Comparison of ENCODE assay signal across 14 cellular contexts in the genomic region with DNA sequence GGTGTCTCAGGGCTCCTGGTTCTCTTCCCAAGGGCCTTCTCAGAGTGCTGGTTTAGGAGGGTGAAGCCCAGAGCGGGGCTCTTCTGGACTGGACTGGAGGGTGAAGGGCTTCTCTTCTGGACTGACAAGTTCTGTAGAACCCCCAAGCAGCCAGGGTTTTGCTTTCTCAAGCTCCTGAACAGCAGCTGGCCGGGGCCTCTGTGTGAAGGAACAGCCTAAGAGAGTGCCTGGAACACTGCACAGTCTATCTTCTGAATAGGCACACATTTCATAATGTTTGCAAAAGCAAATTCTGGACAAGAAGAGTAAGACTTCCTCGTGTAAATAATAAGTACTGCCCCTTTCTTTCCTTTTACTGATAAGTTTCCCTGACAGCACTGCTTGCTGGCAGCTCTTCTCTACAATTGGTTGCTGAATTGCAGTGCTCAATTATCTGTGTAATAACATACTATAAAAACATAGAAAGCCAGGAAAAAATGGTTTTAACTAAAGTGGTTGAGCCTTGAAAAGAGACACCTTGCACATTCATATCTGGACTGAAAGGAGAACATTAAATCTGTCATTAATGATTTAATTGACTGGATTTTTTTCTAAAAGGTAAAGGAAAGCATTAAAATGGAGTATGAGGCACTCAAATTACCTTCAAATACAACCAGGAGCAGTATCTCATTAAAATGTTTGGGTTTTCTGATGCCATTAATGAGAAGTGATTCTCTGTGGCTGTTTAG. TPM values are rescaled to one million over a fixed set of nuclear protein-coding genes. Genes with fewer than 3 reads are reported as not detected.
DNase-seq lines count a peak whose midpoint lies in the region; ATAC-seq and TF ChIP-seq lines count a peak whose summit lies in the region.
"Had no signal": no experiment of that assay in that cellular context is flagged by ENCODE, and none has a peak within 500 bp of the region (broad histone marks: within the 10 kb centered on the region; RNA-seq: fewer than 3 reads in every experiment).

No MANE protein-coding gene starts in this region.

- H3K9me3 ChIP-seq in HEK293 (ENCODE audit: control insufficient read depth, insufficient read depth, low read depth, low read length) (no peaks in the 10 kb centered on the region), SU-DHL-6 (ENCODE audit: insufficient read depth, low read length) (no peaks in the 10 kb centered on the region), lung (ENCODE audit: control insufficient read depth in 2 of 2, insufficient read depth in 1 of 2, low read length in 1 of 2) (no peaks in the 10 kb centered on the region), WERI-Rb-1 (ENCODE audit: severe bottlenecking) (no peaks in the 10 kb centered on the region)
- H3K9me3 ChIP-seq: mucosa of descending colon, SJCRH30 had no signal

- no peak overlapping the region for H3K9ac ChIP-seq in SU-DHL-6 (ENCODE audit: low read length)

- no peaks in the 10 kb centered on the region for H3K9me2 ChIP-seq in SU-DHL-6 (replicated peaks; ENCODE audit: insufficient read depth, low read length)

- H3K4me1 ChIP-seq in HEK293 (ENCODE audit: control insufficient read depth, insufficient read depth, low read length): peaks cover 14% of the 10 kb centered on the region
- H3K4me1 ChIP-seq in lung (ENCODE audit: control insufficient read depth in 2 of 2, insufficient read depth in 2 of 2, low read length in 2 of 2): peaks cover 5 to 20% of the 10 kb centered on the region in 2 donors
- H3K4me1 ChIP-seq: SJCRH30 had no signal

- CTCF ChIA-PET in HEK293 (lab: Yijun Ruan, JAX): interaction anchor here (0.7 to 1.0 kb wide), 3 partner anchors 296 to 310 kb away, joined by 3 to 5 read pairs (median 5); no protein-coding TSS in a partner anchor

- H3K4me3 ChIP-seq in HEK293 (ENCODE audit: low read depth, low read length) (no peak overlapping the region), SU-DHL-6 (ENCODE audit: insufficient read depth, low read length, poor library complexity, severe bottlenecking) (no peak overlapping the region), lung (no peak overlapping the region), WERI-Rb-1 (ENCODE audit: low read depth, low read length) (no peak overlapping the region)
- H3K4me3 ChIP-seq: mucosa of descending colon, SJCRH30 had no signal

- no peak overlapping the region for H2AFZ ChIP-seq in SU-DHL-6 (ENCODE audit: low read depth, low read length, severe bottlenecking)

- H3K27me3 ChIP-seq in SU-DHL-6 (ENCODE audit: low read length) (no peaks in the 10 kb centered on the region), lung (ENCODE audit: control insufficient read depth, insufficient read depth) (no peaks in the 10 kb centered on the region), WERI-Rb-1 (ENCODE audit: insufficient read depth, low read depth, severe bottlenecking) (no peaks in the 10 kb centered on the region)

- TF ChIP-seq CTCF in HEK293 (tag by site-specific recombination; IDR thresholded peaks at IDR 0.05) (no peak), SU-DHL-6 (IDR thresholded peaks at IDR 0.05; ENCODE audit: insufficient read depth, low read length, poor library complexity, severe bottlenecking) (no peak), lung (IDR thresholded peaks at IDR 0.05; ENCODE audit: control extremely low read depth, extremely low read depth) (no peak), WERI-Rb-1 (IDR thresholded peaks at IDR 0.05; ENCODE audit: low read depth, low read length) (no peak)

- peak; percentile 24 for ATAC-seq in GM18511 (IDR thresholded peaks at IDR 0.05; ENCODE audit: unreplicated experiment)
- ATAC-seq in lung (ENCODE audit: insufficient read depth, low FRiP score): peak; percentile 38
- ATAC-seq: mucosa of descending colon had no signal

- DNase-seq in lung (ENCODE audit: low spot score): peak; percentile 56
- DNase-seq in WERI-Rb-1: no peak
- DNase-seq in H4 (ENCODE audit: low spot score): no peak
- DNase-seq in D341Med (ENCODE audit: low spot score): no peak
- DNase-seq: C1 segment of cervical spinal cord; DMS53; effector memory CD4-positive, alpha-beta T cell; mucosa of descending colon; NCI-H2029 treated with DMSO at 0.1 percent for 48 hours; SJCRH30; stimulated activated CD4-positive, alpha-beta T cell treated with anti-CD3 and anti-CD28 coated beads, Interleukin-12 subunit alpha, Interleukin-12 subunit beta, amount 100 ng/mL, for 4 hours had no signal

- H3K36me3 ChIP-seq in HEK293 (ENCODE audit: control insufficient read depth in 2 of 2, insufficient read depth in 1 of 2, low read length in 2 of 2) (no peaks in the 10 kb centered on the region), SU-DHL-6 (ENCODE audit: low read length) (no peaks in the 10 kb centered on the region), lung (ENCODE audit: control insufficient read depth in 2 of 2, insufficient read depth in 2 of 2, low read length in 2 of 2) (no peaks in the 10 kb centered on the region), WERI-Rb-1 (no peaks in the 10 kb centered on the region)
- H3K36me3 ChIP-seq: SJCRH30 had no signal

- H4K20me1 ChIP-seq in SU-DHL-6 (ENCODE audit: low read depth, low read length): no peaks in the 10 kb centered on the region

- H3K27ac ChIP-seq in HEK293 (ENCODE audit: extremely low read depth, low read depth, low read length) (peak overlapping the region; percentile 20), SU-DHL-6 (ENCODE audit: low read depth, low read length) (no peak overlapping the region), lung (ENCODE audit: low read depth in 1 of 2, low read length in 1 of 2) (peak overlapping the region in 1 of 2 donors; percentile 62), WERI-Rb-1 (no peak overlapping the region)
- H3K27ac ChIP-seq: SJCRH30 had no signal

- H3K79me2 ChIP-seq in SU-DHL-6 (ENCODE audit: insufficient read depth, low read length): no peaks in the 10 kb centered on the region

- POLR2A ChIA-PET in HEK293 (lab: Yijun Ruan, JAX): no interaction called here

- 35 to 40% methylated on average over 3 of the region's 3 CpGs for WGBS in lung, 2 donors

- no peaks in the 10 kb centered on the region for H3F3A ChIP-seq in SU-DHL-6 (ENCODE audit: insufficient read depth)

- peak overlapping the region; percentile 30 for H3K4me2 ChIP-seq in SU-DHL-6 (ENCODE audit: low read depth, low read length, poor library complexity, severe bottlenecking)

TF ChIP-seq in HEK293, 187 proteins besides CTCF, POLR2A, EP300 and RAD21 (continues in another document):
- no peak for TF ChIP-seq ZNF248 (tag by site-specific recombination; IDR thresholded peaks at IDR 0.05)
- peak; percentile 56; the same call in 1 of the 2 replicates for TF ChIP-seq SP7 (tag by site-specific recombination; IDR thresholded peaks at IDR 0.05)
- TF ChIP-seq ZXDB (tag by site-specific recombination; IDR thresholded peaks at IDR 0.05): no peak
- no peak for TF ChIP-seq MYNN (tag by site-specific recombination; IDR thresholded peaks at IDR 0.05; ENCODE audit: borderline replicate concordance)
- no peak for TF ChIP-seq ZNF112 (tag by site-specific recombination; IDR thresholded peaks at IDR 0.05)
- no peak for TF ChIP-seq MEIS1 (CRISPR knock-in tag; IDR thresholded peaks at IDR 0.05; ENCODE audit: borderline replicate concordance)
- no peak for TF ChIP-seq ZNF530 (tag by site-specific recombination; IDR thresholded peaks at IDR 0.05; ENCODE audit: low read depth)
- TF ChIP-seq ZNF350 (tag by site-specific recombination; IDR thresholded peaks at IDR 0.05): no peak
- no peak for TF ChIP-seq ZNF473 (tag by site-specific recombination; IDR thresholded peaks at IDR 0.05)
- TF ChIP-seq, protein P1, sequence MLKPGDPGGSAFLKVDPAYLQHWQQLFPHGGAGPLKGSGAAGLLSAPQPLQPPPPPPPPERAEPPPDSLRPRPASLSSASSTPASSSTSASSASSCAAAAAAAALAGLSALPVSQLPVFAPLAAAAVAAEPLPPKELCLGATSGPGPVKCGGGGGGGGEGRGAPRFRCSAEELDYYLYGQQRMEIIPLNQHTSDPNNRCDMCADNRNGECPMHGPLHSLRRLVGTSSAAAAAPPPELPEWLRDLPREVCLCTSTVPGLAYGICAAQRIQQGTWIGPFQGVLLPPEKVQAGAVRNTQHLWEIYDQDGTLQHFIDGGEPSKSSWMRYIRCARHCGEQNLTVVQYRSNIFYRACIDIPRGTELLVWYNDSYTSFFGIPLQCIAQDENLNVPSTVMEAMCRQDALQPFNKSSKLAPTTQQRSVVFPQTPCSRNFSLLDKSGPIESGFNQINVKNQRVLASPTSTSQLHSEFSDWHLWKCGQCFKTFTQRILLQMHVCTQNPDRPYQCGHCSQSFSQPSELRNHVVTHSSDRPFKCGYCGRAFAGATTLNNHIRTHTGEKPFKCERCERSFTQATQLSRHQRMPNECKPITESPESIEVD (tag by site-specific recombination; IDR thresholded peaks at IDR 0.05): peak; percentile 96
- TF ChIP-seq, protein P2, sequence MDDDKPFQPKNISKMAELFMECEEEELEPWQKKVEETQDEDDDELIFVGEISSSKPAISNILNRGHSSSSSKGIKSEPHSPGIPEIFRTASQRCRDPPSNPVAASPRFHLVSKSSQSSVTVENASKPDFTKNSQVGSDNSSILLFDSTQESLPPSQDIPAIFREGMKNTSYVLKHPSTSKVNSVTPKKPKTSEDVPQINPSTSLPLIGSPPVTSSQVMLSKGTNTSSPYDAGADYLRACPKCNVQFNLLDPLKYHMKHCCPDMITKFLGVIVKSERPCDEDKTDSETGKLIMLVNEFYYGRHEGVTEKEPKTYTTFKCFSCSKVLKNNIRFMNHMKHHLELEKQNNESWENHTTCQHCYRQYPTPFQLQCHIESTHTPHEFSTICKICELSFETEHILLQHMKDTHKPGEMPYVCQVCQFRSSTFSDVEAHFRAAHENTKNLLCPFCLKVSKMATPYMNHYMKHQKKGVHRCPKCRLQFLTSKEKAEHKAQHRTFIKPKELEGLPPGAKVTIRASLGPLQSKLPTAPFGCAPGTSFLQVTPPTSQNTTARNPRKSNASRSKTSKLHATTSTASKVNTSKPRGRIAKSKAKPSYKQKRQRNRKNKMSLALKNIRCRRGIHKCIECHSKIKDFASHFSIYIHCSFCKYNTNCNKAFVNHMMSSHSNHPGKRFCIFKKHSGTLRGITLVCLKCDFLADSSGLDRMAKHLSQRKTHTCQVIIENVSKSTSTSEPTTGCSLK (tag by site-specific recombination; IDR thresholded peaks at IDR 0.05): no peak
- TF ChIP-seq GLIS2 (tag by site-specific recombination; IDR thresholded peaks at IDR 0.05): no peak
- no peak for TF ChIP-seq ZNF169 (tag by site-specific recombination; IDR thresholded peaks at IDR 0.05)
- TF ChIP-seq ZNF214 (tag by site-specific recombination; IDR thresholded peaks at IDR 0.05; ENCODE audit: borderline replicate concordance): no peak
- TF ChIP-seq ZNF701 (tag by site-specific recombination; IDR thresholded peaks at IDR 0.05): no peak
- TF ChIP-seq ZFP37 (tag by site-specific recombination; IDR thresholded peaks at IDR 0.05): no peak
- TF ChIP-seq ZBTB21 (tag by site-specific recombination; IDR thresholded peaks at IDR 0.05): no peak
- TF ChIP-seq ZNF548 (tag by site-specific recombination; IDR thresholded peaks at IDR 0.05): no peak
- no peak for TF ChIP-seq ZFHX2 (tag by site-specific recombination; conservative IDR thresholded peaks at IDR 0.05)

RNA-seq across cellular contexts. Expression of a gene that starts 20.5 kb away (rescaled TPM):
- total RNA-seq in lung: 100 to 1,000 TPM in 1 of 2 donors, 10 to 100 TPM in 1; 72.9 to 153 TPM
- 10 to 100 TPM; 13.9 to 19.5 TPM for polyA plus RNA-seq in lung
- total RNA-seq in H4 (2014; rRNA removed; shearing (Covaris generic)): 0.75 and 0.97 TPM in 2 replicates

Comparison
In these comparisons a context has a peak if more than half of its experiments do, and no peak if none do; other contexts are left out.
1. RNA of a gene that starts 20.5 kb away (total RNA-seq): 72.9 to 153 TPM in lung; 0.75 to 0.97 TPM in H4; every median in the first group is over 10 times any median in the second.